ENCODE assay signal across 18 cellular contexts in genomic region chr2:144458536-144458935, GRCh38.
DNase-seq lines count a peak whose midpoint lies in the region; ATAC-seq, FAIRE-seq and TF ChIP-seq lines count a peak whose summit lies in the region.
"Had no signal": no experiment of that assay in that cellular context is flagged by ENCODE, and none has a peak within 500 bp of the region (broad histone marks: within the 10 kb centered on the region; RNA-seq: fewer than 3 reads in every experiment).

No MANE protein-coding gene starts in this region.

- peak; percentile 25 for FAIRE-seq in kidney (lab: Jason Lieb, UNC)
- FAIRE-seq: G401.6 had no signal

- no peak overlapping the region for H3K27ac ChIP-seq in kidney (ENCODE audit: low read depth in 2 of 2, low read length in 2 of 2)
- H3K27ac ChIP-seq: 22Rv1, ovary had no signal

- peak overlapping the region; percentile 3 for H3K4me3 Mint-ChIP-seq in T-helper 2 cell treated with Interferon-gamma antibody and Interleukin-4, amounts not matched to agents 5 μg/mL and 100 μg/mL, for 36 hours
- no peak overlapping the region for H3K4me3 Mint-ChIP-seq in T-cell
- H3K4me3 Mint-ChIP-seq in stimulated activated naive B cell treated with anti-CD40 and anti-IgM and Interleukin-4, amounts not matched to agents 10 μg/mL and 1 μg/mL and 100 μg/mL, for 72 hours: peak overlapping the region; percentile 60 to 66

- TF ChIP-seq CTCF in kidney (IDR thresholded peaks at IDR 0.05; ENCODE audit: borderline replicate concordance, extremely low read depth, insufficient read depth): no peak

- peaks cover 8 to 9% of the 10 kb centered on the region in 2 donors for H3K4me1 ChIP-seq in kidney (ENCODE audit: control insufficient read depth in 1 of 2, insufficient read depth in 1 of 2, low read depth in 1 of 2, low read length in 2 of 2)

- ATAC-seq in T-cell (replicated peaks in 1 of 4): no peak
- no peak for ATAC-seq in stimulated activated naive B cell treated with anti-CD40 and anti-IgM and Interleukin-4, amounts not matched to agents 10 μg/mL and 1 μg/mL and 100 μg/mL, for 72 hours (replicated peaks)

- H3K9ac ChIP-seq in kidney (ENCODE audit: low read length in 2 of 2): no peak overlapping the region

- no peak overlapping the region for H3K27ac Mint-ChIP-seq in T-helper 2 cell treated with Interferon-gamma antibody and Interleukin-4, amounts not matched to agents 5 μg/mL and 100 μg/mL, for 36 hours
- peak overlapping the region; percentile 8 to 29 for H3K27ac Mint-ChIP-seq in T-cell
- no peak overlapping the region for H3K27ac Mint-ChIP-seq in stimulated activated naive B cell treated with anti-CD40 and anti-IgM and Interleukin-4, amounts not matched to agents 10 μg/mL and 1 μg/mL and 100 μg/mL, for 72 hours

- H3K4me1 Mint-ChIP-seq in T-helper 2 cell treated with Interferon-gamma antibody and Interleukin-4, amounts not matched to agents 5 μg/mL and 100 μg/mL, for 36 hours (ENCODE audit: low read depth): peaks cover 26% of the 10 kb centered on the region
- H3K4me1 Mint-ChIP-seq in T-cell: peaks cover 0 to 61% (median 23%) of the 10 kb centered on the region in 3 donors
- peaks cover 52 to 87% of the 10 kb centered on the region in 2 donors for H3K4me1 Mint-ChIP-seq in stimulated activated naive B cell treated with anti-CD40 and anti-IgM and Interleukin-4, amounts not matched to agents 10 μg/mL and 1 μg/mL and 100 μg/mL, for 72 hours

- H3K36me3 ChIP-seq in kidney (ENCODE audit: control insufficient read depth in 1 of 2, insufficient read depth in 2 of 2, low read length in 2 of 2): no peaks in the 10 kb centered on the region
- H3K36me3 ChIP-seq: ovary, Peyer's patch had no signal

- no peaks in the 10 kb centered on the region for H3K9me3 Mint-ChIP-seq in T-helper 2 cell treated with Interferon-gamma antibody and Interleukin-4, amounts not matched to agents 5 μg/mL and 100 μg/mL, for 36 hours
- no peaks in the 10 kb centered on the region for H3K9me3 Mint-ChIP-seq in T-cell
- no peaks in the 10 kb centered on the region for H3K9me3 Mint-ChIP-seq in stimulated activated naive B cell treated with anti-CD40 and anti-IgM and Interleukin-4, amounts not matched to agents 10 μg/mL and 1 μg/mL and 100 μg/mL, for 72 hours

- no peaks in the 10 kb centered on the region for H3K36me3 Mint-ChIP-seq in T-helper 2 cell treated with Interferon-gamma antibody and Interleukin-4, amounts not matched to agents 5 μg/mL and 100 μg/mL, for 36 hours (ENCODE audit: low read depth)
- no peaks in the 10 kb centered on the region for H3K36me3 Mint-ChIP-seq in T-cell
- peaks cover under 1 to 11% of the 10 kb centered on the region in 2 donors for H3K36me3 Mint-ChIP-seq in stimulated activated naive B cell treated with anti-CD40 and anti-IgM and Interleukin-4, amounts not matched to agents 10 μg/mL and 1 μg/mL and 100 μg/mL, for 72 hours

- POLR2A ChIA-PET in T-cell (lab: Charles Lee): interaction anchor here in 1 of 2 donors (0.8 kb wide), 1 partner anchor 8 kb away, joined by 3 read pairs; no protein-coding TSS in a partner anchor

- no peaks in the 10 kb centered on the region for H3K9me3 ChIP-seq in kidney (ENCODE audit: control insufficient read depth in 1 of 2, low read length in 2 of 2)
- H3K9me3 ChIP-seq: ovary, Peyer's patch had no signal

- H3K4me3 ChIP-seq in kidney (ENCODE audit: low read length in 2 of 2): no peak overlapping the region
- H3K4me3 ChIP-seq: ovary, Peyer's patch had no signal

- CTCF ChIA-PET in T-cell (lab: Charles Lee): no interaction called here

- intact Hi-C loops in kidney (cut with DNase I): no loop called here

- H3K27me3 Mint-ChIP-seq in T-helper 2 cell treated with Interferon-gamma antibody and Interleukin-4, amounts not matched to agents 5 μg/mL and 100 μg/mL, for 36 hours (ENCODE audit: low read depth): peaks cover 2% of the 10 kb centered on the region
- H3K27me3 Mint-ChIP-seq in T-cell: peaks cover 8 to 9% of the 10 kb centered on the region in 2 donors
- H3K27me3 Mint-ChIP-seq in stimulated activated naive B cell treated with anti-CD40 and anti-IgM and Interleukin-4, amounts not matched to agents 10 μg/mL and 1 μg/mL and 100 μg/mL, for 72 hours: no peaks in the 10 kb centered on the region

- no peak for DNase-seq in T-helper 2 cell treated with Interferon-gamma antibody and Interleukin-4, amounts not matched to agents 5 μg/mL and 100 μg/mL, for 36 hours (ENCODE audit: low spot score)
- DNase-seq in T-helper 2 cell (no peak), T-cell (no peak), kidney (no peak), NCI-H1417 treated with DMSO at 0.1 percent for 48 hours (lab: John Stamatoyannopoulos, UW) (no peak), DMS153 treated with DMSO at 0.1 percent for 48 hours (lab: John Stamatoyannopoulos, UW; ENCODE audit: unreplicated experiment) (no peak), cerebellar cortex (ENCODE audit: low spot score) (no peak)
- DNase-seq in stimulated activated naive B cell treated with anti-CD40 and anti-IgM and Interleukin-4, amounts not matched to agents 10 μg/mL and 1 μg/mL and 100 μg/mL, for 72 hours: no peak
- DNase-seq: activated CD4-positive, CD25-positive, alpha-beta regulatory T cell treated with anti-CD3 and anti-CD28 coated beads, Interleukin-2, amount 50 U/mL, for 72 hours; activated T-cell treated with anti-CD3 and anti-CD28 coated beads for 4 hours; mesendoderm; NCI-H1694 treated with DMSO at 0.1 percent for 48 hours; NCI-H524; ovary; Peyer's patch; SW 1271 had no signal

Comparison
In these comparisons a context has a peak if more than half of its experiments do, and no peak if none do; other contexts are left out.
1. H3K27ac Mint-ChIP-seq: peak in T-cell (2 of 2); none in T-helper 2 cell treated with Interferon-gamma antibody and Interleukin-4, amounts not matched to agents 5 μg/mL and 100 μg/mL, for 36 hours (single experiment) and stimulated activated naive B cell treated with anti-CD40 and anti-IgM and Interleukin-4, amounts not matched to agents 10 μg/mL and 1 μg/mL and 100 μg/mL, for 72 hours (single experiment).
2. H3K4me3 Mint-ChIP-seq: peak in T-helper 2 cell treated with Interferon-gamma antibody and Interleukin-4, amounts not matched to agents 5 μg/mL and 100 μg/mL, for 36 hours (single experiment) and stimulated activated naive B cell treated with anti-CD40 and anti-IgM and Interleukin-4, amounts not matched to agents 10 μg/mL and 1 μg/mL and 100 μg/mL, for 72 hours (2 of 2); none in T-cell (0 of 3).